Comparison of ENCODE assay signal across 11 cellular contexts in genomic region chr16:69924777-69925191, GRCh38. TPM values are rescaled to one million over a fixed set of nuclear protein-coding genes. Genes with fewer than 3 reads are reported as not detected.
A peak's percentile ranks its signal among the peaks of the same experiment; 100 is the strongest.
DNase-seq lines count a peak whose midpoint lies in the region; ATAC-seq and TF ChIP-seq lines count a peak whose summit lies in the region.
"Had no signal": no experiment of that assay in that cellular context is flagged by ENCODE, and none has a peak within 500 bp of the region (broad histone marks: within the 10 kb centered on the region; RNA-seq: fewer than 3 reads in every experiment).

No MANE protein-coding gene starts in this region.

- peak; percentile 58 for DNase-seq in MG63
- DNase-seq in esophagus squamous epithelium (lab: John Stamatoyannopoulos, UW), result no peak
- peak; percentile 34 for DNase-seq in mucosa of gallbladder (ENCODE audit: low spot score)
- DNase-seq in tibial nerve (ENCODE audit: low spot score in 2 of 2), result peak; percentile 66 to 67
- no peak for DNase-seq in activated naive CD4-positive, alpha-beta T cell (lab: John Stamatoyannopoulos, UW)
- no peak for DNase-seq in NCI-H146 (lab: John Stamatoyannopoulos, UW)
- no peak for DNase-seq in SIG-M5 (lab: John Stamatoyannopoulos, UW)
- DNase-seq: amygdala, immature natural killer cell had no signal

- H3K27me3 ChIP-seq in MG63, result no peaks in the 10 kb centered on the region
- no peaks in the 10 kb centered on the region for H3K27me3 ChIP-seq in esophagus squamous epithelium
- no peaks in the 10 kb centered on the region for H3K27me3 ChIP-seq in tibial nerve

- H3K36me3 ChIP-seq in MG63 (no peaks in the 10 kb centered on the region), esophagus squamous epithelium (peaks cover 0 to 55% (median 0%) of the 10 kb centered on the region in 3 donors), tibial nerve (peaks cover 0 to 14% (median 0%) of the 10 kb centered on the region in 3 donors)

- peak overlapping the region; percentile 40 to 89 (median 74) for H3K27ac ChIP-seq in esophagus squamous epithelium
- H3K27ac ChIP-seq in tibial nerve, result peak overlapping the region; percentile 78 to 97 (median 90)

- ATAC-seq in GM19463 (IDR thresholded peaks at IDR 0.05; ENCODE audit: unreplicated experiment), result no peak

- WGBS in esophagus squamous epithelium, 2 donors, result 62 to 74% methylated on average over 14 to 17 of the region's 19 CpGs
- 17 to 20% methylated on average over 19 of the region's 19 CpGs for WGBS in tibial nerve, 2 donors

- peak; percentile 51 to 89 for TF ChIP-seq EP300 in tibial nerve (IDR thresholded peaks at IDR 0.05)

- H3K9me3 ChIP-seq in MG63 (no peaks in the 10 kb centered on the region), esophagus squamous epithelium (no peaks in the 10 kb centered on the region), tibial nerve (no peaks in the 10 kb centered on the region)

- TF ChIP-seq CTCF in esophagus squamous epithelium (IDR thresholded peaks at IDR 0.05), result no peak
- TF ChIP-seq CTCF in tibial nerve (IDR thresholded peaks at IDR 0.05), result no peak

- no peak for TF ChIP-seq POLR2A in esophagus squamous epithelium (IDR thresholded peaks at IDR 0.05)
- peak; percentile 44 to 68 for TF ChIP-seq POLR2A in tibial nerve (IDR thresholded peaks at IDR 0.05)

- intact Hi-C loops in esophagus squamous epithelium (cut with DNase I), result no loop called here

- H3K4me3 ChIP-seq in MG63, result no peak overlapping the region
- peak overlapping the region in 3 of 4 donors; percentile 15 to 50 (median 15) for H3K4me3 ChIP-seq in esophagus squamous epithelium
- H3K4me3 ChIP-seq in tibial nerve, result peak overlapping the region; percentile 13 to 48 (median 26)

- H3K4me1 ChIP-seq in esophagus squamous epithelium, result peaks cover 0 to 39% (median 0%) of the 10 kb centered on the region in 3 donors
- peaks cover 0 to 95% (median 27%) of the 10 kb centered on the region in 4 donors for H3K4me1 ChIP-seq in tibial nerve

RNA-seq across cellular contexts. Expression of gene CLEC18A, which starts 26.4 kb away (rescaled TPM):
- 0.03 TPM in 1 of 2 replicates, not detected in the other for total RNA-seq in MG63 (2014; rRNA removed; shearing (Covaris generic); ENCODE audit: low replicate concordance)
- total RNA-seq in esophagus squamous epithelium (1 to 10 TPM in 2 of 4 donors, under 1 TPM in 2; 0.45 to 1.3 (median 0.99) TPM), mucosa of gallbladder (3.6 TPM), tibial nerve (1 to 10 TPM in 3 of 4 donors, not detected in 1; 1.2 to 2.4 (median 2.1) TPM)
- total RNA-seq: NCI-H460 had no signal

Comparison
In these comparisons a context has a peak if more than half of its experiments do, and no peak if none do; other contexts are left out.
1. DNase-seq: peak in MG63 (single experiment), mucosa of gallbladder (single experiment) and tibial nerve (2 of 2); none in esophagus squamous epithelium (single experiment), activated naive CD4-positive, alpha-beta T cell (0 of 4), NCI-H146 (single experiment) and SIG-M5 (single experiment).
2. POLR2A ChIP-seq: peak in tibial nerve (2 of 2); none in esophagus squamous epithelium (0 of 4).